ENCODE assay signal across 1 cellular context in genomic region chr12:110934093-110934852, GRCh38.
TF ChIP-seq lines count a peak whose summit lies in the region.

No MANE protein-coding gene starts in this region.

TF ChIP-seq in WTC11, 78 proteins besides CTCF, POLR2A, EP300 and RAD21 (continued from another document):
- TF ChIP-seq MAX (CRISPR knock-in tag; IDR thresholded peaks at IDR 0.05) (no peak), FOXJ3 (CRISPR knock-in tag; IDR thresholded peaks at IDR 0.05; ENCODE audit: borderline replicate concordance) (no peak), ZNF396 (CRISPR knock-in tag; IDR thresholded peaks at IDR 0.05; ENCODE audit: borderline replicate concordance) (no peak), PRDM15 (CRISPR knock-in tag; IDR thresholded peaks at IDR 0.05) (no peak), ZBTB21 (CRISPR knock-in tag; IDR thresholded peaks at IDR 0.05; ENCODE audit: borderline replicate concordance) (no peak)
